35 cellular contexts compared by ENCODE assay signal in genomic region chr1:3024588-3024987, GRCh38. TPM values are rescaled to one million over a fixed set of nuclear protein-coding genes. Genes with fewer than 3 reads are reported as not detected.
"Had no signal": no experiment of that assay in that cellular context is flagged by ENCODE, and none has a peak within 500 bp of the region (broad histone marks: within the 10 kb centered on the region; RNA-seq: fewer than 3 reads in every experiment).

No MANE protein-coding gene starts in this region.

- H3K4me3 ChIP-seq: esophagus muscularis mucosa, gastrocnemius medialis had no signal

- H3K27me3 ChIP-seq: brain microvascular endothelial cell, foreskin keratinocyte had no signal

- H3K27ac Mint-ChIP-seq: activated CD8-positive, alpha-beta T cell treated with anti-CD3 and anti-CD28 coated beads for 36 hours; activated naive CD8-positive, alpha-beta T cell; activated T-helper 1 cell treated with anti-CD3 and anti-CD28 coated beads, Interleukin-12 subunit alpha, Interleukin-12 subunit beta, Interleukin-2, Interleukin-4 antibody, amounts not matched to agents 30 ng/mL and 10 ng/mL and 1 ng/mL, durations not matched to agents 14 hours and 24 hours and 36 hours; activated T-helper 2 cell treated with anti-CD3 and anti-CD28 coated beads, Interferon-gamma antibody, Interleukin-2, Interleukin-4, amounts not matched to agents 10 μg/mL and 5 μg/mL and 100 μg/mL, durations not matched to agents 14 hours and 24 hours and 36 hours; effector memory CD8-positive, alpha-beta T cell; T-helper 17 cell; T-helper 2 cell treated with Interferon-gamma antibody and Interleukin-4, amounts not matched to agents 5 μg/mL and 100 μg/mL, for 36 hours had no signal

- DNase-seq: activated CD4-positive, alpha-beta T cell treated with anti-CD3 and anti-CD28 coated beads for 1 hour; activated CD4-positive, alpha-beta T cell treated with anti-CD3 and anti-CD28 coated beads for 48 hours; activated CD4-positive, alpha-beta T cell treated with anti-CD3 and anti-CD28 coated beads, Interleukin-2, amount 50 U/mL, for 1 hour; activated CD4-positive, alpha-beta T cell treated with anti-CD3 and anti-CD28 coated beads, Interleukin-2, amount 50 U/mL, for 48 hours; activated CD4-positive, CD25-positive, alpha-beta regulatory T cell; activated CD8-positive, alpha-beta memory T cell treated with anti-CD3 and anti-CD28 coated beads for 24 hours; activated CD8-positive, alpha-beta T cell treated with anti-CD3 and anti-CD28 coated beads for 36 hours; activated effector memory CD4-positive, alpha-beta T cell treated with anti-CD3 and anti-CD28 coated beads, Interleukin-2, amount 50 U/mL, for 16 hours; activated naive CD4-positive, alpha-beta T cell treated with anti-CD3 and anti-CD28 coated beads, Interleukin-2, amount 50 U/mL, for 16 hours; activated T-cell treated with anti-CD3 and anti-CD28 coated beads, Interleukin-2, amount 50 U/mL, for 1 hour; amniotic stem cell; anterior cingulate cortex; brain microvascular endothelial cell; cortex of kidney; dermis blood vessel endothelial cell; effector CD4-positive, alpha-beta T cell; effector memory CD8-positive, alpha-beta T cell; erythroblast; foreskin keratinocyte; glutamatergic neuron; T-helper 1 cell; T-helper 17 cell; T1000; WERI-Rb-1 had no signal

- H3K4me3 Mint-ChIP-seq: activated CD8-positive, alpha-beta T cell treated with anti-CD3 and anti-CD28 coated beads for 36 hours; activated naive CD8-positive, alpha-beta T cell; activated T-helper 1 cell treated with anti-CD3 and anti-CD28 coated beads, Interleukin-12 subunit alpha, Interleukin-12 subunit beta, Interleukin-2, Interleukin-4 antibody, amounts not matched to agents 30 ng/mL and 10 ng/mL and 1 ng/mL, durations not matched to agents 14 hours and 24 hours and 36 hours; effector memory CD8-positive, alpha-beta T cell; T-helper 17 cell; T-helper 2 cell treated with Interferon-gamma antibody and Interleukin-4, amounts not matched to agents 5 μg/mL and 100 μg/mL, for 36 hours had no signal

- H3K36me3 Mint-ChIP-seq: activated naive CD8-positive, alpha-beta T cell had no signal

- H3K36me3 ChIP-seq: brain microvascular endothelial cell, esophagus muscularis mucosa, gastrocnemius medialis, WERI-Rb-1 had no signal

- H3K9me3 Mint-ChIP-seq: activated CD8-positive, alpha-beta T cell treated with anti-CD3 and anti-CD28 coated beads for 36 hours; activated T-helper 1 cell treated with anti-CD3 and anti-CD28 coated beads, Interleukin-12 subunit alpha, Interleukin-12 subunit beta, Interleukin-2, Interleukin-4 antibody, amounts not matched to agents 30 ng/mL and 10 ng/mL and 1 ng/mL, durations not matched to agents 14 hours and 24 hours and 36 hours; activated T-helper 2 cell treated with anti-CD3 and anti-CD28 coated beads, Interferon-gamma antibody, Interleukin-2, Interleukin-4, amounts not matched to agents 10 μg/mL and 5 μg/mL and 100 μg/mL, durations not matched to agents 14 hours and 24 hours and 36 hours; effector memory CD8-positive, alpha-beta T cell; T-helper 2 cell treated with Interferon-gamma antibody and Interleukin-4, amounts not matched to agents 5 μg/mL and 100 μg/mL, for 36 hours had no signal

- H3K4me1 ChIP-seq: esophagus muscularis mucosa, foreskin keratinocyte, gastrocnemius medialis had no signal

- H3K27ac ChIP-seq: brain microvascular endothelial cell, esophagus muscularis mucosa, foreskin keratinocyte, gastrocnemius medialis, WERI-Rb-1 had no signal

- H3K27me3 Mint-ChIP-seq: activated CD8-positive, alpha-beta T cell treated with anti-CD3 and anti-CD28 coated beads for 36 hours; activated naive CD8-positive, alpha-beta T cell; effector memory CD8-positive, alpha-beta T cell; T-helper 17 cell had no signal

- H3K4me1 Mint-ChIP-seq: T-helper 17 cell had no signal

- H3K9me3 ChIP-seq: esophagus muscularis mucosa, gastrocnemius medialis had no signal

- ATAC-seq: activated CD8-positive, alpha-beta T cell treated with anti-CD3 and anti-CD28 coated beads for 36 hours; effector memory CD8-positive, alpha-beta T cell; foreskin keratinocyte; gastrocnemius medialis; SK-N-SH treated with all-trans-retinoic acid at 6 μM for 48 hours; T-helper 17 cell had no signal

RNA-seq across cellular contexts. Expression of gene ACTRT2, which starts 3.3 kb away (rescaled TPM):
- total RNA-seq: activated CD8-positive, alpha-beta T cell treated with anti-CD3 and anti-CD28 coated beads for 36 hours; activated T-helper 1 cell treated with anti-CD3 and anti-CD28 coated beads, Interleukin-12 subunit alpha, Interleukin-12 subunit beta, Interleukin-2, Interleukin-4 antibody, amounts not matched to agents 30 ng/mL and 10 ng/mL and 1 ng/mL, durations not matched to agents 14 hours and 24 hours and 36 hours; activated T-helper 2 cell treated with anti-CD3 and anti-CD28 coated beads, Interferon-gamma antibody, Interleukin-2, Interleukin-4, amounts not matched to agents 10 μg/mL and 5 μg/mL and 100 μg/mL, durations not matched to agents 14 hours and 24 hours and 36 hours; astrocyte; bronchial epithelial cell; cardiac septum; chondrocyte; dermis blood vessel endothelial cell; esophagus muscularis mucosa; foreskin keratinocyte; gastrocnemius medialis; T-helper 17 cell had no signal

RNA-seq across cellular contexts. Expression of gene PRDM16, which starts 44.4 kb away (rescaled TPM):
- total RNA-seq: activated T-helper 1 cell treated with anti-CD3 and anti-CD28 coated beads, Interleukin-12 subunit alpha, Interleukin-12 subunit beta, Interleukin-2, Interleukin-4 antibody, amounts not matched to agents 30 ng/mL and 10 ng/mL and 1 ng/mL, durations not matched to agents 14 hours and 24 hours and 36 hours; activated T-helper 2 cell treated with anti-CD3 and anti-CD28 coated beads, Interferon-gamma antibody, Interleukin-2, Interleukin-4, amounts not matched to agents 10 μg/mL and 5 μg/mL and 100 μg/mL, durations not matched to agents 14 hours and 24 hours and 36 hours; dermis blood vessel endothelial cell; T-helper 17 cell had no signal
